ENCODE assay signal across 22 cellular contexts in the genomic region with DNA sequence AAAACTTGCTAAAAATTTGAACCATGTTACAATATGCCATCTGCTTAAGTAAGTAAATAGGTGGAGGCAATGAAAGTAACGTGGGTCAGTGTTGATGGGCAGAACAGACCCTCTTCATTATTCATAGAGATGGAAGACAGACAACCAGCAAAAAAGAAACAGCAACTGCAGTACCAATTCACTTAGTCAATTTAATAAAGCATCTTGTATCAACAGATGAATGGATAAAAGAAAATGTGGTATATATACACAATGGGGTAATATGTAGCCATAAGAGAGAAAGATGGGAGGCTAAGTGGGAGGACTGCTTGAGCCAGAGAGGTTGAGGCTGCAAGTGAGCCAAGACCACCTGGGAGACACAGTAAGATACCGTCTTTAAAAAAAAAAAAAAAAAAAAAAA. TPM values are rescaled to one million over a fixed set of nuclear protein-coding genes. Genes with fewer than 3 reads are reported as not detected.
DNase-seq lines count a peak whose midpoint lies in the region; ATAC-seq, FAIRE-seq and TF ChIP-seq lines count a peak whose summit lies in the region.
"Had no signal": no experiment of that assay in that cellular context is flagged by ENCODE, and none has a peak within 500 bp of the region (broad histone marks: within the 10 kb centered on the region; RNA-seq: fewer than 3 reads in every experiment).

No MANE protein-coding gene starts in this region.

- no peak for ATAC-seq in SK-N-SH treated with all-trans-retinoic acid at 6 μM for 48 hours
- no peak for ATAC-seq in GM19463 (IDR thresholded peaks at IDR 0.05; ENCODE audit: unreplicated experiment)

- no peak for TF ChIP-seq POLR2A in GM12892 (IDR thresholded peaks at IDR 0.05; ENCODE audit: low read depth, low read length)

- TF ChIP-seq CTCF in glutamatergic neuron (IDR thresholded peaks at IDR 0.05; ENCODE audit: partially characterized antibody, unreplicated experiment), result no peak

- H3K36me3 Mint-ChIP-seq in glutamatergic neuron (ENCODE audit: unreplicated experiment) (no peaks in the 10 kb centered on the region), immature natural killer cell (peaks cover 4 to 16% (median 5%) of the 10 kb centered on the region in 3 donors)
- H3K36me3 Mint-ChIP-seq in activated naive CD8-positive, alpha-beta T cell treated with anti-CD3 and anti-CD28 coated beads for 36 hours, result peaks cover 4% of the 10 kb centered on the region

- H3K27me3 Mint-ChIP-seq in glutamatergic neuron (ENCODE audit: unreplicated experiment), result peaks cover 1% of the 10 kb centered on the region
- H3K27me3 Mint-ChIP-seq in immature natural killer cell (ENCODE audit: low read depth in 3 of 3), result no peaks in the 10 kb centered on the region
- H3K27me3 Mint-ChIP-seq in activated naive CD8-positive, alpha-beta T cell treated with anti-CD3 and anti-CD28 coated beads for 36 hours, result no peaks in the 10 kb centered on the region
- H3K27me3 Mint-ChIP-seq: CD4-positive, alpha-beta memory T cell had no signal

- peaks cover 24% of the 10 kb centered on the region for H3K4me1 Mint-ChIP-seq in glutamatergic neuron (ENCODE audit: low read depth, unreplicated experiment)
- peaks cover 15 to 20% of the 10 kb centered on the region in 2 donors for H3K4me1 Mint-ChIP-seq in immature natural killer cell
- H3K4me1 Mint-ChIP-seq in activated naive CD8-positive, alpha-beta T cell treated with anti-CD3 and anti-CD28 coated beads for 36 hours, result no peaks in the 10 kb centered on the region

- DNase-seq in GM12892 (ENCODE audit: insufficient read length), result no peak
- DNase-seq in GM18507 (ENCODE audit: extremely low spot score, insufficient read length, low read depth), result no peak
- DNase-seq in glutamatergic neuron, result no peak
- DNase-seq in immature natural killer cell, result no peak
- no peak for DNase-seq in activated naive CD8-positive, alpha-beta T cell treated with anti-CD3 and anti-CD28 coated beads for 36 hours
- DNase-seq: C1 segment of cervical spinal cord; Calu3; CD4-positive, alpha-beta memory T cell; COR-L47; DMS53; DMS79 treated with DMSO at 0.1 percent for 48 hours; GF-D8; GM23248; H7; HCEC 1CT had no signal

- no peak overlapping the region for H3K4me3 Mint-ChIP-seq in glutamatergic neuron (ENCODE audit: unreplicated experiment)
- no peak overlapping the region for H3K4me3 Mint-ChIP-seq in immature natural killer cell
- no peak overlapping the region for H3K4me3 Mint-ChIP-seq in activated naive CD8-positive, alpha-beta T cell treated with anti-CD3 and anti-CD28 coated beads for 36 hours
- H3K4me3 Mint-ChIP-seq: CD4-positive, alpha-beta memory T cell had no signal

- H3K9me3 Mint-ChIP-seq in glutamatergic neuron (ENCODE audit: unreplicated experiment) (no peaks in the 10 kb centered on the region), immature natural killer cell (no peaks in the 10 kb centered on the region)
- no peaks in the 10 kb centered on the region for H3K9me3 Mint-ChIP-seq in activated naive CD8-positive, alpha-beta T cell treated with anti-CD3 and anti-CD28 coated beads for 36 hours
- H3K9me3 Mint-ChIP-seq: CD4-positive, alpha-beta memory T cell had no signal

- H3K27ac Mint-ChIP-seq in glutamatergic neuron (ENCODE audit: unreplicated experiment), result peak overlapping the region; percentile 1
- no peak overlapping the region for H3K27ac Mint-ChIP-seq in immature natural killer cell
- no peak overlapping the region for H3K27ac Mint-ChIP-seq in activated naive CD8-positive, alpha-beta T cell treated with anti-CD3 and anti-CD28 coated beads for 36 hours

- peak; percentile 67 for FAIRE-seq in GM12892 (lab: Jason Lieb, UNC)
- peak; percentile 5 for FAIRE-seq in GM18507 (lab: Jason Lieb, UNC)
- FAIRE-seq: H1 had no signal

TF ChIP-seq in SK-N-SH treated with all-trans-retinoic acid at 6 μM for 48 hours, 23 proteins besides CTCF, POLR2A, EP300 and RAD21:
- TF ChIP-seq, protein P1, sequence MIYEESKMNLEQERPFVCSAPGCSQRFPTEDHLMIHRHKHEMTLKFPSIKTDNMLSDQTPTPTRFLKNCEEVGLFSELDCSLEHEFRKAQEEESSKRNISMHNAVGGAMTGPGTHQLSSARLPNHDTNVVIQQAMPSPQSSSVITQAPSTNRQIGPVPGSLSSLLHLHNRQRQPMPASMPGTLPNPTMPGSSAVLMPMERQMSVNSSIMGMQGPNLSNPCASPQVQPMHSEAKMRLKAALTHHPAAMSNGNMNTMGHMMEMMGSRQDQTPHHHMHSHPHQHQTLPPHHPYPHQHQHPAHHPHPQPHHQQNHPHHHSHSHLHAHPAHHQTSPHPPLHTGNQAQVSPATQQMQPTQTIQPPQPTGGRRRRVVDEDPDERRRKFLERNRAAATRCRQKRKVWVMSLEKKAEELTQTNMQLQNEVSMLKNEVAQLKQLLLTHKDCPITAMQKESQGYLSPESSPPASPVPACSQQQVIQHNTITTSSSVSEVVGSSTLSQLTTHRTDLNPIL (CRISPR knock-in tag; IDR thresholded peaks at IDR 0.05; ENCODE audit: low read depth), result no peak
- TF ChIP-seq TCF4 (CRISPR knock-in tag; IDR thresholded peaks at IDR 0.05; ENCODE audit: borderline replicate concordance) (peak; percentile 62; the same call in 1 of the 2 replicates), ZNF8 (CRISPR knock-in tag; IDR thresholded peaks at IDR 0.05) (peak; percentile 85)
TF ChIP-seq in SK-N-SH treated with all-trans-retinoic acid at 6 μM for 48 hours: peak in this region for 2.

RNA-seq across cellular contexts. Expression of a gene that starts 45.3 kb away (rescaled TPM):
- 1.1 TPM for polyA plus RNA-seq in GM12892 (2012; ENCODE audit: missing spikeins)
- not detected for total RNA-seq in glutamatergic neuron (ENCODE audit: unreplicated experiment)
- polyA plus RNA-seq in immature natural killer cell, result under 1 TPM in 2 of 3 donors, not detected in 1; 0.24 to 0.40 TPM
- 1 to 10 TPM; 1.2 to 1.4 TPM for total RNA-seq in activated naive CD8-positive, alpha-beta T cell treated with anti-CD3 and anti-CD28 coated beads for 36 hours
- total RNA-seq: A172, A673, G401, GM23248 had no signal
- polyA plus RNA-seq: BJ had no signal
